30 cellular contexts compared by ENCODE assay signal in genomic region chrX:23705235-23705634, GRCh38.
"Had no signal": no experiment of that assay in that cellular context is flagged by ENCODE, and none has a peak within 500 bp of the region (broad histone marks: within the 10 kb centered on the region; RNA-seq: fewer than 3 reads in every experiment).

No MANE protein-coding gene starts in this region.

- H3K27me3 Mint-ChIP-seq: activated CD8-positive, alpha-beta memory T cell treated with anti-CD3 and anti-CD28 coated beads, Interleukin-2, amount 10 ng/mL, durations not matched to agents 7 days and 5 days; activated naive CD4-positive, alpha-beta T cell treated with anti-CD3 and anti-CD28 coated beads, Interleukin-2, amount 10 ng/mL, durations not matched to agents 7 days and 5 days; activated naive CD8-positive, alpha-beta T cell treated with anti-CD3 and anti-CD28 coated beads, Interleukin-2, amount 10 ng/mL, durations not matched to agents 7 days and 5 days; brain; T-helper 17 cell had no signal

- DNase-seq: activated CD4-positive, alpha-beta T cell treated with anti-CD3 and anti-CD28 coated beads for 4 hours; activated CD4-positive, alpha-beta T cell treated with anti-CD3 and anti-CD28 coated beads, Interleukin-2, amount 50 U/mL, for 1 hour; activated CD4-positive, alpha-beta T cell treated with anti-CD3 and anti-CD28 coated beads, Interleukin-2, amount 50 U/mL, for 48 hours; activated CD4-positive, CD25-positive, alpha-beta regulatory T cell; activated CD4-positive, CD25-positive, alpha-beta regulatory T cell treated with anti-CD3 and anti-CD28 coated beads, Interleukin-2, amount 50 U/mL, for 72 hours; activated CD8-positive, alpha-beta memory T cell treated with anti-CD3 and anti-CD28 coated beads, Interleukin-2, amount 10 ng/mL, durations not matched to agents 7 days and 5 days; activated CD8-positive, alpha-beta memory T cell treated with anti-CD3 and anti-CD28 coated beads, Interleukin-2, amount 50 U/mL, for 4 hours; activated effector memory CD4-positive, alpha-beta T cell treated with Interleukin-2 at 50 U/mL for 16 hours; activated gamma-delta T cell treated with Interleukin-2 at 50 U/mL for 16 hours; activated naive CD4-positive, alpha-beta T cell treated with anti-CD3 and anti-CD28 coated beads, Interleukin-2, amount 10 ng/mL, durations not matched to agents 7 days and 5 days; activated naive CD8-positive, alpha-beta T cell treated with anti-CD3 and anti-CD28 coated beads, Interleukin-2, amount 10 ng/mL, durations not matched to agents 7 days and 5 days; activated T-cell treated with anti-CD3 and anti-CD28 coated beads, Interleukin-2, amount 50 U/mL, for 48 hours; central memory CD4-positive, alpha-beta T cell; cerebellar nuclear complex; colonic mucosa; effector CD8-positive, alpha-beta T cell; foreskin fibroblast; head of caudate nucleus; hippocampal formation; T-helper 1 cell; T-helper 17 cell; T1000; WERI-Rb-1 had no signal

- ATAC-seq: activated CD8-positive, alpha-beta memory T cell treated with anti-CD3 and anti-CD28 coated beads, Interleukin-2, amount 10 ng/mL, durations not matched to agents 7 days and 5 days; esophagus mucosa; T-helper 17 cell had no signal

- H3K4me1 Mint-ChIP-seq: activated naive CD4-positive, alpha-beta T cell treated with anti-CD3 and anti-CD28 coated beads, Interleukin-2, amount 10 ng/mL, durations not matched to agents 7 days and 5 days; activated naive CD8-positive, alpha-beta T cell treated with anti-CD3 and anti-CD28 coated beads, Interleukin-2, amount 10 ng/mL, durations not matched to agents 7 days and 5 days; brain; T-helper 17 cell had no signal

- H3K4me3 Mint-ChIP-seq: activated CD8-positive, alpha-beta memory T cell treated with anti-CD3 and anti-CD28 coated beads, Interleukin-2, amount 10 ng/mL, durations not matched to agents 7 days and 5 days; activated naive CD4-positive, alpha-beta T cell treated with anti-CD3 and anti-CD28 coated beads, Interleukin-2, amount 10 ng/mL, durations not matched to agents 7 days and 5 days; activated naive CD8-positive, alpha-beta T cell treated with anti-CD3 and anti-CD28 coated beads, Interleukin-2, amount 10 ng/mL, durations not matched to agents 7 days and 5 days; brain; T-helper 17 cell; T-helper 2 cell treated with Interferon-gamma antibody and Interleukin-4, amounts not matched to agents 5 μg/mL and 100 μg/mL, for 36 hours had no signal

- H3K36me3 Mint-ChIP-seq: activated naive CD4-positive, alpha-beta T cell treated with anti-CD3 and anti-CD28 coated beads, Interleukin-2, amount 50 U/mL, for 72 hours had no signal

- H3K9me3 Mint-ChIP-seq: activated naive CD4-positive, alpha-beta T cell treated with anti-CD3 and anti-CD28 coated beads, Interleukin-2, amount 10 ng/mL, durations not matched to agents 7 days and 5 days; activated naive CD4-positive, alpha-beta T cell treated with anti-CD3 and anti-CD28 coated beads, Interleukin-2, amount 50 U/mL, for 72 hours; activated naive CD8-positive, alpha-beta T cell treated with anti-CD3 and anti-CD28 coated beads, Interleukin-2, amount 10 ng/mL, durations not matched to agents 7 days and 5 days; brain; T-helper 2 cell treated with Interferon-gamma antibody and Interleukin-4, amounts not matched to agents 5 μg/mL and 100 μg/mL, for 36 hours had no signal

- H3K4me1 ChIP-seq: ascending aorta, breast epithelium, colonic mucosa had no signal

- H3K27ac ChIP-seq: ascending aorta, breast epithelium, cardiac muscle cell, colonic mucosa, WERI-Rb-1 had no signal

- H3K9me3 ChIP-seq: ascending aorta, breast epithelium, colonic mucosa had no signal

- H3K27ac Mint-ChIP-seq: activated CD8-positive, alpha-beta memory T cell treated with anti-CD3 and anti-CD28 coated beads, Interleukin-2, amount 10 ng/mL, durations not matched to agents 7 days and 5 days; activated naive CD4-positive, alpha-beta T cell treated with anti-CD3 and anti-CD28 coated beads, Interleukin-2, amount 10 ng/mL, durations not matched to agents 7 days and 5 days; activated naive CD4-positive, alpha-beta T cell treated with anti-CD3 and anti-CD28 coated beads, Interleukin-2, amount 50 U/mL, for 72 hours; activated naive CD8-positive, alpha-beta T cell treated with anti-CD3 and anti-CD28 coated beads, Interleukin-2, amount 10 ng/mL, durations not matched to agents 7 days and 5 days; brain; T-helper 17 cell; T-helper 2 cell treated with Interferon-gamma antibody and Interleukin-4, amounts not matched to agents 5 μg/mL and 100 μg/mL, for 36 hours had no signal

- H3K27me3 ChIP-seq: ascending aorta, cardiac muscle cell, colonic mucosa had no signal
